ENCODE assay signal across 12 cellular contexts in the genomic region with DNA sequence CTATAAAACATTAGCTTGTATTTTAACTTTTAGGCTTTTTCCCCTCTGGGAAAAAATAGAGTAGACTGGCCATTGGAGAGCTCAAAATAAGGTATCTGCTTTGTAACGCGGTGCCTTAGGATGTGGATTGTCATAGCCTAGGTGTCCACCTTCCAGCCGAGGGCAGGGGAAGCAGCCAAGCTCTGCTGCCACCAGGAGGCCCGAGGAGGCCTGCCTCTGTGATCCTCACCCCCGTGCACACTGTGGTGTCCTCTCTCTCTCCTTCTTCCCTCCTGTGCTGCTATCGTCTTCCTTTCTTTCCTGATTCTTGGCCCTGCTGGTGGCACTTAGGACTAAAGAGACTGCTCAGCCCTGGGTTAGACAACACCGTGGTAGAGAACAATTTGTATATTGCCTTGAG. TPM values are rescaled to one million over a fixed set of nuclear protein-coding genes. Genes with fewer than 3 reads are reported as not detected.
DNase-seq lines count a peak whose midpoint lies in the region; ATAC-seq and TF ChIP-seq lines count a peak whose summit lies in the region.
"Had no signal": no experiment of that assay in that cellular context is flagged by ENCODE, and none has a peak within 500 bp of the region (broad histone marks: within the 10 kb centered on the region; RNA-seq: fewer than 3 reads in every experiment).

No MANE protein-coding gene starts in this region.

- no peak overlapping the region for H3K4me3 Mint-ChIP-seq in CD8-positive, alpha-beta T cell
- peak overlapping the region; percentile 2 for H3K4me3 Mint-ChIP-seq in endodermal cell

- peaks cover 88% of the 10 kb centered on the region for H3K36me3 Mint-ChIP-seq in CD8-positive, alpha-beta T cell
- H3K36me3 Mint-ChIP-seq in endodermal cell (ENCODE audit: low read depth) = peaks cover 67% of the 10 kb centered on the region

- no peak overlapping the region for H2AFZ ChIP-seq in Loucy (ENCODE audit: low read length)
- H2AFZ ChIP-seq: PC-9 had no signal

- peaks cover 97% of the 10 kb centered on the region for H3K4me1 Mint-ChIP-seq in CD8-positive, alpha-beta T cell (ENCODE audit: low read depth)
- H3K4me1 Mint-ChIP-seq in endodermal cell = peaks cover 85% of the 10 kb centered on the region

- H3K4me1 ChIP-seq in CD8-positive, alpha-beta T cell (ENCODE audit: insufficient read depth, low read length) = peaks cover 59% of the 10 kb centered on the region
- H3K4me1 ChIP-seq in Loucy (ENCODE audit: insufficient read depth, low read length, poor library complexity, severe bottlenecking) (peaks cover 25% of the 10 kb centered on the region), endodermal cell (ENCODE audit: control insufficient read depth, insufficient read depth, low read length) (peaks cover 24% of the 10 kb centered on the region), lower lobe of right lung (peaks cover 91% of the 10 kb centered on the region), vagina (peaks cover 93% of the 10 kb centered on the region), upper lobe of left lung (peaks cover 78 to 86% (median 80%) of the 10 kb centered on the region in 4 donors)

- no peak for ATAC-seq in CD8-positive, alpha-beta T cell
- no peak for ATAC-seq in lower lobe of right lung
- ATAC-seq in upper lobe of left lung (ENCODE audit: low FRiP score in 2 of 2) = no peak

- no peaks in the 10 kb centered on the region for H3F3A ChIP-seq in Loucy (ENCODE audit: low read depth)

- H3K4me3 ChIP-seq in CD8-positive, alpha-beta T cell (ENCODE audit: low read depth, low read length) = no peak overlapping the region
- H3K4me3 ChIP-seq in Loucy (ENCODE audit: low read length, poor library complexity, severe bottlenecking) (no peak overlapping the region), endodermal cell (ENCODE audit: low read length) (peak overlapping the region; percentile 38), lower lobe of right lung (no peak overlapping the region), vagina (no peak overlapping the region), upper lobe of left lung (no peak overlapping the region)
- H3K4me3 ChIP-seq: PC-9 had no signal

- H3K27me3 Mint-ChIP-seq in CD8-positive, alpha-beta T cell (ENCODE audit: low read depth) = no peaks in the 10 kb centered on the region
- H3K27me3 Mint-ChIP-seq in endodermal cell (ENCODE audit: insufficient read depth) = no peaks in the 10 kb centered on the region

- peak overlapping the region; percentile 22 for H3K4me2 ChIP-seq in Loucy (ENCODE audit: low read depth, low read length, poor library complexity, severe bottlenecking)
- H3K4me2 ChIP-seq: PC-9 had no signal

- H3K27ac Mint-ChIP-seq in CD8-positive, alpha-beta T cell = peak overlapping the region; percentile 76
- peak overlapping the region; percentile 74 for H3K27ac Mint-ChIP-seq in endodermal cell

- no peak for DNase-seq in CD8-positive, alpha-beta T cell
- DNase-seq in endodermal cell = peak; percentile 84
- DNase-seq in lower lobe of right lung = no peak
- no peak for DNase-seq in vagina (ENCODE audit: extremely low spot score in 2 of 2)
- no peak for DNase-seq in inferior parietal cortex (ENCODE audit: extremely low spot score)
- no peak for DNase-seq in upper lobe of left lung
- no peak for DNase-seq in SW 1271 (lab: John Stamatoyannopoulos, UW)
- DNase-seq: activated naive CD4-positive, alpha-beta T cell; dorsolateral prefrontal cortex; IMR-90; PC-9 had no signal

- intact Hi-C loops in CD8-positive, alpha-beta T cell (cut with DNase I, micrococcal nuclease) = no loop called here
- intact Hi-C loops in lower lobe of right lung (cut with DNase I) = no loop called here
- intact Hi-C loops in vagina (cut with DNase I) = no loop called here

- TF ChIP-seq CTCF in CD8-positive, alpha-beta T cell (IDR thresholded peaks at IDR 0.05) = no peak
- TF ChIP-seq CTCF in Loucy (conservative IDR thresholded peaks at IDR 0.05; ENCODE audit: low read length) (peak; percentile 27; the same call in 1 of the 2 replicates), endodermal cell (conservative IDR thresholded peaks at IDR 0.05) (peak; percentile 78), lower lobe of right lung (IDR thresholded peaks at IDR 0.05) (peak; percentile 9), vagina (IDR thresholded peaks at IDR 0.05) (no peak), upper lobe of left lung (IDR thresholded peaks at IDR 0.05) (peak in 1 of 6 experiments; percentile 12)

- no peak overlapping the region for H3K27ac ChIP-seq in CD8-positive, alpha-beta T cell (ENCODE audit: low read depth, low read length)
- H3K27ac ChIP-seq in endodermal cell (ENCODE audit: low read depth, low read length) (no peak overlapping the region), lower lobe of right lung (no peak overlapping the region), vagina (no peak overlapping the region), upper lobe of left lung (no peak overlapping the region)
- H3K27ac ChIP-seq: PC-9 had no signal

- H3K9ac ChIP-seq in Loucy (ENCODE audit: low read depth, low read length, poor library complexity, severe bottlenecking) (no peak overlapping the region), endodermal cell (ENCODE audit: extremely low read depth, low read length, poor library complexity, severe bottlenecking) (no peak overlapping the region)

- CTCF ChIA-PET in CD8-positive, alpha-beta T cell (lab: Charles Lee) = interaction anchor here (1.2 to 1.6 kb wide), 2 partner anchors 123 to 130 kb away, joined by 3 to 7 read pairs; no protein-coding TSS in a partner anchor

- TF ChIP-seq POLR2A in vagina (IDR thresholded peaks at IDR 0.05) (no peak), upper lobe of left lung (IDR thresholded peaks at IDR 0.05) (no peak)

- no peaks in the 10 kb centered on the region for H3K9me3 ChIP-seq in CD8-positive, alpha-beta T cell (ENCODE audit: low read length)
- H3K9me3 ChIP-seq in Loucy (ENCODE audit: insufficient read depth, low read depth, low read length) = no peaks in the 10 kb centered on the region
- H3K9me3 ChIP-seq in endodermal cell (ENCODE audit: control insufficient read depth, low read length) = no peaks in the 10 kb centered on the region
- no peaks in the 10 kb centered on the region for H3K9me3 ChIP-seq in lower lobe of right lung
- no peaks in the 10 kb centered on the region for H3K9me3 ChIP-seq in vagina
- no peaks in the 10 kb centered on the region for H3K9me3 ChIP-seq in upper lobe of left lung

- H4K20me1 ChIP-seq in Loucy (ENCODE audit: insufficient read depth, low read length, poor library complexity, severe bottlenecking) = peaks cover 100% of the 10 kb centered on the region

- 57 to 64% methylated on average over 5 to 7 of the region's 7 CpGs for WGBS in endodermal cell (ENCODE audit: insufficient coverage in 1 of 2, insufficient read length in 1 of 2), 2 experiments
- WGBS in upper lobe of left lung, 2 donors = 67% methylated on average over 7 of the region's 7 CpGs

- no peaks in the 10 kb centered on the region for H3K9me2 ChIP-seq in Loucy (replicated peaks; ENCODE audit: low read depth, low read length)

- TF ChIP-seq EP300 in upper lobe of left lung (IDR thresholded peaks at IDR 0.05) = no peak

- peaks cover 22% of the 10 kb centered on the region for H3K36me3 ChIP-seq in CD8-positive, alpha-beta T cell (ENCODE audit: insufficient read depth, low read length)
- H3K36me3 ChIP-seq in Loucy (ENCODE audit: insufficient read depth, low read length) (peaks cover 92% of the 10 kb centered on the region), endodermal cell (ENCODE audit: control insufficient read depth, insufficient read depth, low read length) (peaks cover 82% of the 10 kb centered on the region), lower lobe of right lung (peaks cover 41% of the 10 kb centered on the region), vagina (peaks cover 0 to 15% of the 10 kb centered on the region in 2 donors), upper lobe of left lung (peaks cover 0 to 40% (median 14%) of the 10 kb centered on the region in 4 donors)

- no peaks in the 10 kb centered on the region for H3K27me3 ChIP-seq in CD8-positive, alpha-beta T cell (ENCODE audit: insufficient read depth, low read length)
- H3K27me3 ChIP-seq in Loucy (ENCODE audit: insufficient read depth, low read length, poor library complexity, severe bottlenecking) = no peaks in the 10 kb centered on the region
- H3K27me3 ChIP-seq in endodermal cell (ENCODE audit: control insufficient read depth, insufficient read depth, low read length, poor library complexity, severe bottlenecking) = no peaks in the 10 kb centered on the region
- H3K27me3 ChIP-seq in lower lobe of right lung (ENCODE audit: low read depth) = no peaks in the 10 kb centered on the region
- H3K27me3 ChIP-seq in vagina = no peaks in the 10 kb centered on the region
- H3K27me3 ChIP-seq in upper lobe of left lung = no peaks in the 10 kb centered on the region
- H3K27me3 ChIP-seq: dorsolateral prefrontal cortex had no signal

- POLR2A ChIA-PET in CD8-positive, alpha-beta T cell (lab: Charles Lee) = interaction anchor here (0.6 to 1.1 kb wide), 4 partner anchors 13 to 401 kb away, joined by 3 to 5 read pairs (median 4); a partner anchor contains a TSS

- H3K79me2 ChIP-seq in Loucy (ENCODE audit: insufficient read depth, low read length) = peaks cover 100% of the 10 kb centered on the region

- no peaks in the 10 kb centered on the region for H3K9me3 Mint-ChIP-seq in CD8-positive, alpha-beta T cell
- H3K9me3 Mint-ChIP-seq in endodermal cell = no peaks in the 10 kb centered on the region

RNA-seq across cellular contexts. Expression of a gene that starts 11.3 kb away (rescaled TPM):
- total RNA-seq in CD8-positive, alpha-beta T cell = 100 to 1,000 TPM; 268 to 278 TPM
- total RNA-seq in endodermal cell (100 to 1,000 TPM; 271 to 370 TPM), lower lobe of right lung (152 TPM), vagina (140 TPM), upper lobe of left lung (100 to 1,000 TPM in 5 of 6 donors, 10 to 100 TPM in 1; 95.2 to 188 (median 149) TPM)
- polyA plus RNA-seq in endodermal cell (2013, experiment 1 of 2) = 198 TPM
- polyA plus RNA-seq in endodermal cell (2013, experiment 2 of 2) = 223 TPM

RNA-seq across cellular contexts. Expression of a gene that starts 43.0 kb away (rescaled TPM):
- 10 to 100 TPM; 14.5 to 17.5 TPM for total RNA-seq in CD8-positive, alpha-beta T cell
- total RNA-seq in endodermal cell (10 to 100 TPM; 31.8 to 35.9 TPM), lower lobe of right lung (60.1 TPM), vagina (146 TPM), upper lobe of left lung (100 to 1,000 TPM in 3 of 6 donors, 10 to 100 TPM in 3; 72.2 to 266 (median 111) TPM)
- polyA plus RNA-seq in endodermal cell (2013, experiment 1 of 2) = 21.8 TPM
- 20.4 TPM for polyA plus RNA-seq in endodermal cell (2013, experiment 2 of 2)

RNA-seq across cellular contexts. Expression of a gene that starts 46.4 kb away (rescaled TPM):
- 1 to 10 TPM; 1.8 to 1.9 TPM for total RNA-seq in CD8-positive, alpha-beta T cell
- 1 to 10 TPM in 1 of 2 donors, under 1 TPM in 1; 0.40 to 1.9 TPM for total RNA-seq in endodermal cell
- polyA plus RNA-seq in endodermal cell (2013, experiment 1 of 2) = 1.00 TPM
- 0.58 TPM for polyA plus RNA-seq in endodermal cell (2013, experiment 2 of 2)
- 52.2 TPM for total RNA-seq in lower lobe of right lung
- total RNA-seq in vagina = 0.49 TPM
- 10 to 100 TPM in 4 of 6 donors, 1 to 10 TPM in 2; 8.7 to 66.0 (median 36.4) TPM for total RNA-seq in upper lobe of left lung
- total RNA-seq: IMR-90 had no signal

RNA-seq across cellular contexts. Expression of a gene that starts 57.9 kb away (rescaled TPM):
- 10 to 100 TPM; 26.3 to 33.1 TPM for total RNA-seq in CD8-positive, alpha-beta T cell
- total RNA-seq in endodermal cell = 10 to 100 TPM; 22.6 to 23.7 TPM
- polyA plus RNA-seq in endodermal cell (2013, experiment 1 of 2) = 20.2 TPM
- 25.0 TPM for polyA plus RNA-seq in endodermal cell (2013, experiment 2 of 2)
- 21.6 TPM for total RNA-seq in lower lobe of right lung
- total RNA-seq in vagina = 27.5 TPM
- 10 to 100 TPM; 10.5 to 39.8 (median 25.4) TPM for total RNA-seq in upper lobe of left lung

Comparison
In these comparisons a context has a peak if more than half of its experiments do, and no peak if none do; other contexts are left out.
1. CTCF ChIP-seq: peak in Loucy (single experiment), endodermal cell (single experiment) and lower lobe of right lung (single experiment); none in CD8-positive, alpha-beta T cell (single experiment) and vagina (0 of 3).